Comparison of ENCODE assay signal across 8 cellular contexts in genomic region chr13:33817843-33818661, GRCh38. TPM values are rescaled to one million over a fixed set of nuclear protein-coding genes. Genes with fewer than 3 reads are reported as not detected.
A peak's percentile ranks its signal among the peaks of the same experiment; 100 is the strongest.
DNase-seq lines count a peak whose midpoint lies in the region; ATAC-seq and TF ChIP-seq lines count a peak whose summit lies in the region.

Gene RFC3 (plus strand): TSS chr13:33818149. CDS start chr13:33818179, 30 bp downstream.

- H3K9me3 Mint-ChIP-seq in activated T-cell treated with anti-CD3 and anti-CD28 coated beads, Interleukin-2, amount 50 U/mL, for 24 hours = no peaks in the 10 kb centered on the region

- peaks cover 40% of the 10 kb centered on the region for H3K4me1 Mint-ChIP-seq in activated T-cell treated with anti-CD3 and anti-CD28 coated beads, Interleukin-2, amount 50 U/mL, for 24 hours (ENCODE audit: low read depth)

- H3K27me3 Mint-ChIP-seq in activated T-cell treated with anti-CD3 and anti-CD28 coated beads, Interleukin-2, amount 50 U/mL, for 24 hours = peaks cover 2% of the 10 kb centered on the region

- peak within 1 kb of the TSS; percentile 74 for H3K9ac ChIP-seq in mucosa of stomach (ENCODE audit: low read length)

- H3K9me3 ChIP-seq in mucosa of stomach (ENCODE audit: control insufficient read depth, low read length) = no peaks in the 10 kb centered on the region

- ATAC-seq in GM21619 (IDR thresholded peaks at IDR 0.05; ENCODE audit: unreplicated experiment) = peak; percentile 95

- peak within 1 kb of the TSS; percentile 94 for H3K27ac Mint-ChIP-seq in activated T-cell treated with anti-CD3 and anti-CD28 coated beads, Interleukin-2, amount 50 U/mL, for 24 hours

- H3K4me3 ChIP-seq in mucosa of stomach (ENCODE audit: low read length) = peak within 1 kb of the TSS; percentile 54

- no peaks in the 10 kb centered on the region for H3K4me1 ChIP-seq in mucosa of stomach (ENCODE audit: control insufficient read depth, insufficient read depth, low read length)

- peak; percentile 76 for TF ChIP-seq POLR2A in erythroblast (IDR thresholded peaks at IDR 0.05; ENCODE audit: low read length)

- DNase-seq in DMS153 (lab: John Stamatoyannopoulos, UW) = peak; percentile 90
- DNase-seq in KBM-7 = peak; percentile 96
- DNase-seq in activated T-cell treated with anti-CD3 and anti-CD28 coated beads, Interleukin-2, amount 50 U/mL, for 24 hours = peak; percentile 92
- peak; percentile 96 for DNase-seq in erythroblast (lab: John Stamatoyannopoulos, UW)
- peak; percentile 79 to 81 for DNase-seq in stimulated activated CD8-positive, alpha-beta memory T cell treated with anti-CD3 and anti-CD28 coated beads, Interleukin-7, amount 100 ng/mL, for 1 hour (ENCODE audit: low read depth in 2 of 2)

- H3K27me3 ChIP-seq in mucosa of stomach (ENCODE audit: control insufficient read depth, insufficient read depth, low read length) = no peaks in the 10 kb centered on the region

- H3K36me3 Mint-ChIP-seq in activated T-cell treated with anti-CD3 and anti-CD28 coated beads, Interleukin-2, amount 50 U/mL, for 24 hours (ENCODE audit: low read depth) = peaks cover 51% of the 10 kb centered on the region

- peak within 1 kb of the TSS; percentile 100 for H3K4me3 Mint-ChIP-seq in activated T-cell treated with anti-CD3 and anti-CD28 coated beads, Interleukin-2, amount 50 U/mL, for 24 hours

- in situ Hi-C loops in KBM-7 (cut with MboI; ENCODE audit: low pct_unique_long_range_greater_than_20kb, low sequenced_read_pairs) = no loop called here

- no peaks in the 10 kb centered on the region for H3K36me3 ChIP-seq in mucosa of stomach (ENCODE audit: control insufficient read depth, insufficient read depth, low read length)

TF ChIP-seq in PFSK-1, 5 proteins besides CTCF, POLR2A, EP300 and RAD21:
- TF ChIP-seq POLR2AphosphoS5 (IDR thresholded peaks at IDR 0.05; ENCODE audit: low read depth, low read length) = no peak; the same call in 1 of the 2 replicates
- TF ChIP-seq TAF1 (IDR thresholded peaks at IDR 0.05; ENCODE audit: borderline replicate concordance, insufficient read depth, low read length) = peak; percentile 31; the same call in 1 of the 2 replicates
- peak; percentile 94 for TF ChIP-seq SIN3A (IDR thresholded peaks at IDR 0.05; ENCODE audit: borderline replicate concordance, insufficient read depth, low read length)
- TF ChIP-seq FOXP2 (optimal IDR thresholded peaks at IDR 0.05; ENCODE audit: borderline replicate concordance, extremely low read depth, extremely low read length, insufficient read depth) = no peak
- TF ChIP-seq REST (IDR thresholded peaks at IDR 0.05; ENCODE audit: insufficient read depth in 1 of 2, low read depth in 2 of 2, low read length in 2 of 2) = 0 out of 4 replicates have a peak, but pooled peaks of 1 of the 2 experiments have one; percentile 6

RNA-seq across cellular contexts. Expression of gene RFC3, which starts in this region (rescaled TPM):
- 8.7 TPM for polyA plus RNA-seq in PFSK-1 (2012; ENCODE audit: insufficient read length, low read depth)

Comparison
In these comparisons a context has a peak if more than half of its experiments do, and no peak if none do; other contexts are left out.
1. Peak in every context shown above with its lines: DNase-seq, ATAC-seq and H3K4me3 ChIP-seq.